Comparison of ENCODE assay signal across 1 cellular context in genomic region chr6:149565539-149566371, GRCh38.
TF ChIP-seq lines count a peak whose summit lies in the region.

No MANE protein-coding gene starts in this region.

TF ChIP-seq in HepG2, 621 proteins besides CTCF, POLR2A, EP300 and RAD21 (continued from another document and continues in another):
- TF ChIP-seq ZNF318 (CRISPR knock-in tag; IDR thresholded peaks at IDR 0.05) (no peak), ZNF841 (CRISPR knock-in tag; IDR thresholded peaks at IDR 0.05; ENCODE audit: borderline replicate concordance) (no peak), MXD4 (CRISPR knock-in tag; IDR thresholded peaks at IDR 0.05) (peak; percentile 79), MAZ (IDR thresholded peaks at IDR 0.05; ENCODE audit: borderline replicate concordance, low read depth, low read length) (peak; percentile 79; the same call in 1 of the 2 replicates), MAZ (CRISPR knock-in tag; IDR thresholded peaks at IDR 0.05; ENCODE audit: low read depth) (no peak; the same call in 1 of the 2 replicates), BRCA1 (CRISPR knock-in tag; IDR thresholded peaks at IDR 0.05) (no peak), YEATS4 (CRISPR knock-in tag; IDR thresholded peaks at IDR 0.05; ENCODE audit: borderline replicate concordance) (peak; percentile 31), ZNF138 (CRISPR knock-in tag; IDR thresholded peaks at IDR 0.05; ENCODE audit: low read depth) (no peak), RNF2 (conservative IDR thresholded peaks at IDR 0.05; ENCODE audit: low read depth) (no peak), RELA (CRISPR knock-in tag; IDR thresholded peaks at IDR 0.05) (no peak), KDM3A (CRISPR knock-in tag; IDR thresholded peaks at IDR 0.05; ENCODE audit: low read depth) (peak; percentile 80; the same call in 1 of the 2 replicates), MBNL3 (CRISPR knock-in tag; conservative IDR thresholded peaks at IDR 0.05) (no peak), KAT8 (CRISPR knock-in tag; IDR thresholded peaks at IDR 0.05) (peak; percentile 58), ZFP90 (CRISPR knock-in tag; IDR thresholded peaks at IDR 0.05; ENCODE audit: borderline replicate concordance) (no peak), HNRNPH1 (optimal IDR thresholded peaks at IDR 0.05; ENCODE audit: low read depth, low read length) (no peak), ZNF10 (CRISPR knock-in tag; IDR thresholded peaks at IDR 0.05; ENCODE audit: borderline replicate concordance, low read depth) (no peak), RFX5 (IDR thresholded peaks at IDR 0.05; ENCODE audit: low read depth, low read length) (no peak), SNAPC5 (CRISPR knock-in tag; IDR thresholded peaks at IDR 0.05; ENCODE audit: borderline replicate concordance) (no peak), RBFOX2 (IDR thresholded peaks at IDR 0.05; ENCODE audit: low read depth, low read length) (no peak), JUNB (CRISPR knock-in tag; IDR thresholded peaks at IDR 0.05; ENCODE audit: borderline replicate concordance) (no peak), CENPX (CRISPR knock-in tag; IDR thresholded peaks at IDR 0.05) (no peak), ZNF569 (CRISPR knock-in tag; IDR thresholded peaks at IDR 0.05; ENCODE audit: borderline replicate concordance) (no peak), HMGXB4 (CRISPR knock-in tag; IDR thresholded peaks at IDR 0.05; ENCODE audit: borderline replicate concordance in 1 of 2, low read depth in 1 of 2) (peak; percentile 49 to 89; a peak in 3 of 4 replicates), BORCS8-MEF2B (CRISPR knock-in tag; IDR thresholded peaks at IDR 0.05) (peak; percentile 71), HNRNPLL (IDR thresholded peaks at IDR 0.05; ENCODE audit: low read depth, low read length, poor library complexity, severe bottlenecking) (peak; percentile 21), PATZ1 (CRISPR knock-in tag; IDR thresholded peaks at IDR 0.05) (peak; percentile 43; the same call in 1 of the 2 replicates), ZNF180 (CRISPR knock-in tag; IDR thresholded peaks at IDR 0.05; ENCODE audit: borderline replicate concordance, low read depth) (no peak), GABPA (IDR thresholded peaks at IDR 0.05; ENCODE audit: low read depth, low read length) (no peak), GABPA (CRISPR knock-in tag; IDR thresholded peaks at IDR 0.05; ENCODE audit: low read depth) (peak; percentile 49), KMT2A (CRISPR knock-in tag; IDR thresholded peaks at IDR 0.05) (peak; percentile 83), ZNF639 (CRISPR knock-in tag; conservative IDR thresholded peaks at IDR 0.05) (0 out of 2 replicates have a peak, but pooled peaks have one; percentile 41), ZNF768 (CRISPR knock-in tag; IDR thresholded peaks at IDR 0.05) (no peak), NFKB2 (CRISPR knock-in tag; IDR thresholded peaks at IDR 0.05; ENCODE audit: borderline replicate concordance) (peak; percentile 10; the same call in 1 of the 2 replicates), POGZ (CRISPR knock-in tag; IDR thresholded peaks at IDR 0.05) (peak; percentile 62), STAT5B (CRISPR knock-in tag; IDR thresholded peaks at IDR 0.05) (no peak), IRF9 (CRISPR knock-in tag; IDR thresholded peaks at IDR 0.05; ENCODE audit: borderline replicate concordance) (no peak), MTF1 (CRISPR knock-in tag; IDR thresholded peaks at IDR 0.05) (no peak), TEAD3 (CRISPR knock-in tag; optimal IDR thresholded peaks at IDR 0.05; ENCODE audit: borderline replicate concordance) (peak; percentile 12), SP4 (CRISPR knock-in tag; IDR thresholded peaks at IDR 0.05) (no peak), DNMT1 (CRISPR knock-in tag; IDR thresholded peaks at IDR 0.05) (no peak), SMAD3 (CRISPR knock-in tag; IDR thresholded peaks at IDR 0.05) (peak; percentile 48; the same call in 1 of the 2 replicates), SOX5 (CRISPR knock-in tag; IDR thresholded peaks at IDR 0.05; ENCODE audit: borderline replicate concordance) (0 out of 2 replicates have a peak, but pooled peaks have one; percentile 4), SPEN (CRISPR knock-in tag; IDR thresholded peaks at IDR 0.05; ENCODE audit: low read depth) (no peak; the same call in 1 of the 2 replicates), ZNF510 (CRISPR knock-in tag; IDR thresholded peaks at IDR 0.05; ENCODE audit: low read depth) (no peak), SP1 (IDR thresholded peaks at IDR 0.05) (no peak), SP1 (CRISPR knock-in tag; IDR thresholded peaks at IDR 0.05) (peak; percentile 44; the same call in 1 of the 2 replicates), DR1 (CRISPR knock-in tag; IDR thresholded peaks at IDR 0.05) (0 out of 2 replicates have a peak, but pooled peaks have one; percentile 33), IRX3 (CRISPR knock-in tag; IDR thresholded peaks at IDR 0.05; ENCODE audit: borderline replicate concordance, low read depth) (no peak; the same call in 1 of the 2 replicates), ZNF432 (CRISPR knock-in tag; IDR thresholded peaks at IDR 0.05; ENCODE audit: borderline replicate concordance) (no peak), ZBTB7B (CRISPR knock-in tag; IDR thresholded peaks at IDR 0.05) (peak; percentile 55; the same call in 1 of the 2 replicates), ZBTB25 (CRISPR knock-in tag; IDR thresholded peaks at IDR 0.05) (peak; percentile 23)
